Comparison of ENCODE assay signal across 8 cellular contexts in the genomic region with DNA sequence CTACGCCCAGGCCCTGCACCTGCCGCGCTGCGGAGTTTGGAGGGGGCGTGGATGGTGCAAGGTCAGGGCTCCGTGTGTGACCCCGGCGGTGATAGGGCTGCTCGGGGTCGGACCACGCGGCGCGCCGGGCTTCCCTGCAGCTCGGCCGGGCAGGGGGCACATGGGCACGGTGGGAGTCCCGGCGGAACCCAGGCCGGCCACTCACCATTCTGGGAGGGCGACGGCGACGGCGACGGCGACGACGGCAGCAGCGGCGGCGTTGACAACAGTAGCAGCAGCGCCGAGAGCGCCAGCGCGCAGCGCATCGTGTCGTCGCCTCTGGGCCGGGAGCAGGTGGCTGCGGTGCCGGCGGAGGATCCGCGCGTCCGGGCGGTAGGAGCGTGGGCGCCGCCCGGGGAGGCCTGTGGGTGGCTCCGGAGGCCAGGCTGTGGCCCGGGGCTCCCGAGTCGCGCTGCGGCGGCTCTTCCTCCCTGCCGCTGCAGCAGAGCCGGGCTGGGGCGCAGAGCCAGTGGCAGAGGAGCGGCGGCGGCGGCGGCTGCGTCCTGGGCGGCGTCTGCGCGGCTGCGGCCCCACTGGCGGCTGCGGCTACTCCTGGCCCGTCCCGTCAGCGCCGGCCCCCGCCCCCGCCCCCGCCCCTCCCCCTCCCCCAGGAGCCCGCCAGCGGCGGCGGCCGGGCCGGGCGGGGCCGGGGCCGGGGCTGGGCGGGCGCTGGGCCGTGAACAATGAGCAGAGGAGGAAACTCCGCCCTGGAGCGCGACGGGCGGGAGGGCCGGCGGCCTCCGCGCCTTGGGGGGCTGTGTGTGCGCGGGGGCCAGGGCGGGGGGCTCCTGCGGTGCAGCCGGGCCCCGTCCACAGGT. TPM values are rescaled to one million over a fixed set of nuclear protein-coding genes. Genes with fewer than 3 reads are reported as not detected.
DNase-seq lines count a peak whose midpoint lies in the region; ATAC-seq, FAIRE-seq and TF ChIP-seq lines count a peak whose summit lies in the region.

A gene (minus strand): TSS at position 574 of the 857 bp plus-strand sequence. CDS start 269 bp downstream, at position 305.

- peak; percentile 86 for DNase-seq in H54 (ENCODE audit: insufficient read length, low spot score)
- peak; percentile 75 for DNase-seq in M059J (ENCODE audit: low read depth)
- peak; percentile 11 for DNase-seq in T follicular helper cell (ENCODE audit: low read depth)
- peak; percentile 84 to 94 (median 94) for DNase-seq in right cardiac atrium
- DNase-seq in psoas muscle = peak; percentile 80 to 89
- no peak for DNase-seq in NK-92 (lab: John Stamatoyannopoulos, UW; ENCODE audit: unreplicated experiment)

- H3K27me3 ChIP-seq in right cardiac atrium (ENCODE audit: control insufficient read depth, insufficient read depth) = no peaks in the 10 kb centered on the region
- peaks cover 0 to 6% (median 0%) of the 10 kb centered on the region in 3 donors for H3K27me3 ChIP-seq in psoas muscle (ENCODE audit: insufficient read depth in 3 of 3, low read length in 2 of 3)

- peak within 1 kb of the TSS; percentile 82 for H3K9ac ChIP-seq in ES-I3 (ENCODE audit: low read depth, low read length)

- intact Hi-C loops in right cardiac atrium (cut with DNase I) = loop anchor here in 3 of 4 donors (5.0 to 10.0 kb wide), 3 partner anchors 69 to 101 kb away; no protein-coding TSS in a partner anchor
- intact Hi-C loops in psoas muscle (cut with DNase I) = loop anchor here in 1 of 2 donors (2.0 to 5.0 kb wide), 2 partner anchors 25 to 96 kb away; no protein-coding TSS in a partner anchor

- WGBS in right cardiac atrium = under 1% methylated on average over 111 of the region's 112 CpGs
- WGBS in psoas muscle, 3 donors = 1% methylated on average over 62 to 103 of the region's 112 CpGs

- H3K27ac ChIP-seq in angular gyrus (ENCODE audit: low read depth, low read length) = peak within 1 kb of the TSS; percentile 26
- H3K27ac ChIP-seq in right cardiac atrium (ENCODE audit: low read length) = peak within 1 kb of the TSS; percentile 43
- peak within 1 kb of the TSS; percentile 77 for H3K27ac ChIP-seq in psoas muscle

- H3K4me1 ChIP-seq in ES-I3 (ENCODE audit: insufficient read depth, low read length) = peaks cover 13% of the 10 kb centered on the region
- H3K4me1 ChIP-seq in right cardiac atrium (ENCODE audit: control insufficient read depth, insufficient read depth, low read length) = peaks cover 10% of the 10 kb centered on the region
- peaks cover 12% of the 10 kb centered on the region for H3K4me1 ChIP-seq in psoas muscle

- TF ChIP-seq CTCF in psoas muscle (IDR thresholded peaks at IDR 0.05) = no peak

- peak; percentile 77 for TF ChIP-seq POLR2A in H54 (IDR thresholded peaks at IDR 0.05; ENCODE audit: low read depth, low read length)

- H3K9me3 ChIP-seq in ES-I3 (ENCODE audit: control insufficient read depth, insufficient read depth, low read length) = no peaks in the 10 kb centered on the region
- H3K9me3 ChIP-seq in right cardiac atrium (ENCODE audit: control insufficient read depth, low read length) = no peaks in the 10 kb centered on the region
- H3K9me3 ChIP-seq in psoas muscle = no peaks in the 10 kb centered on the region

- H3K4me3 ChIP-seq in right cardiac atrium (ENCODE audit: low read length) (peak within 1 kb of the TSS; percentile 35), psoas muscle (peak within 1 kb of the TSS; percentile 79)

- peaks cover 30% of the 10 kb centered on the region for H3K36me3 ChIP-seq in ES-I3 (ENCODE audit: insufficient read depth, low read length)
- H3K36me3 ChIP-seq in psoas muscle (ENCODE audit: insufficient read depth in 1 of 2, low read depth in 1 of 2) = no peaks in the 10 kb centered on the region

- ATAC-seq in right cardiac atrium (peak; percentile 80 to 84), psoas muscle (peak; percentile 78 to 88 (median 84))

- FAIRE-seq in H54 (lab: Jason Lieb, UNC) = no peak

RNA-seq across cellular contexts. Expression of the gene that starts here (rescaled TPM):
- total RNA-seq in M059J (2014; rRNA removed; shearing (Covaris generic)) = 27.2 and 50.6 TPM in 2 replicates
- total RNA-seq in right cardiac atrium (10 to 100 TPM; 60.7 to 81.1 (median 63.9) TPM), psoas muscle (10 to 100 TPM; 16.2 to 46.8 (median 21.8) TPM)
- polyA plus RNA-seq in right cardiac atrium (29.1 TPM), psoas muscle (10 to 100 TPM in 2 of 3 donors, 1 to 10 TPM in 1; 9.0 to 13.3 (median 10.6) TPM)

Comparison
In these comparisons a context has a peak if more than half of its experiments do, and no peak if none do; other contexts are left out.
1. H3K27ac ChIP-seq: peak in every context shown above with its lines; median percentile 77 in psoas muscle; 43 in right cardiac atrium; 26 in angular gyrus.